In the genomic region with DNA sequence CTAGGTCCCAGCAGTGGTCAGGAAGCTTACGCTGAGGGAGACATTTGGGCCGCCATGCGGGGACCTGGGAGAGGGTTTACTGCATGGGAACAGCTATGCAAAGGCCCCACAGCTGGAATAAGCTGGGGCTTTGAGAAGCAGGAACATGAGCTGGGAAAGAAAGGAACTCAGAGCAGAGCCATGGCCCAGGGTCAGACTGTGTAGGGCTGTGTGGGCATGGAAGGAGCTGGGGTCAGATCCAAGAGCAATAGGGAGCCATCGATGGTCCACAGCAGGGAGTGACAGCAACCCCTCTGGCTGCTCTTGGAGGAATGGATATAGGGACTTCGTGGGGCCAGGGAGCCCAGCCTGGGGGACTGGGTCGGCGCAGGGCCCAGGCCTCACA, we compare ENCODE assay signal across 12 cellular contexts.
A peak's percentile ranks its signal among the peaks of the same experiment; 100 is the strongest.
DNase-seq lines count a peak whose midpoint lies in the region; ATAC-seq and TF ChIP-seq lines count a peak whose summit lies in the region.
"Had no signal": no experiment of that assay in that cellular context is flagged by ENCODE, and none has a peak within 500 bp of the region (broad histone marks: within the 10 kb centered on the region; RNA-seq: fewer than 3 reads in every experiment).

No MANE protein-coding gene starts in this region.

- H3K4me3 Mint-ChIP-seq in naive thymus-derived CD4-positive, alpha-beta T cell, result peak overlapping the region in 8 of 10 donors; percentile 59 to 86 (median 81)
- H3K4me3 Mint-ChIP-seq: mesothelial cell of epicardium had no signal

- H3K36me3 Mint-ChIP-seq in naive thymus-derived CD4-positive, alpha-beta T cell, result no peaks in the 10 kb centered on the region
- H3K36me3 Mint-ChIP-seq: activated CD4-positive, alpha-beta memory T cell treated with anti-CD3 and anti-CD28 coated beads for 36 hours; mesothelial cell of epicardium had no signal

- H3K9me3 ChIP-seq in left ventricle myocardium inferior (replicated peaks), result no peaks in the 10 kb centered on the region
- H3K9me3 ChIP-seq in WERI-Rb-1 (ENCODE audit: severe bottlenecking), result no peaks in the 10 kb centered on the region
- H3K9me3 ChIP-seq in naive thymus-derived CD4-positive, alpha-beta T cell (ENCODE audit: control insufficient read depth in 2 of 3, low read length in 3 of 3), result no peaks in the 10 kb centered on the region
- H3K9me3 ChIP-seq in tibial nerve, result no peaks in the 10 kb centered on the region

- no peak for ATAC-seq in naive thymus-derived CD4-positive, alpha-beta T cell

- WGBS in tibial nerve, 2 donors, result 87 to 94% methylated on average over 7 of the region's 7 CpGs

- intact Hi-C loops in cardiac septum (cut with DNase I) (loop anchor here (10.0 kb wide), 1 partner anchor 719 kb away; the partner anchor contains the start of gene MMP17), left ventricle myocardium inferior (cut with micrococcal nuclease) (no loop called here)
- intact Hi-C loops in naive thymus-derived CD4-positive, alpha-beta T cell (cut with micrococcal nuclease), result loop anchor here (2.0 to 10.0 kb wide), 2 partner anchors 725 to 899 kb away; no protein-coding TSS in a partner anchor

- CTCF ChIA-PET in naive thymus-derived CD4-positive, alpha-beta T cell (lab: Charles Lee), result interaction anchor here (0.7 to 3.4 kb wide), 4 partner anchors 12 to 29 kb away, joined by 3 to 23 read pairs (median 8); no protein-coding TSS in a partner anchor

- peaks cover 7 to 19% (median 17%) of the 10 kb centered on the region in 7 donors for H3K4me1 Mint-ChIP-seq in naive thymus-derived CD4-positive, alpha-beta T cell
- H3K4me1 Mint-ChIP-seq: mesothelial cell of epicardium had no signal

- H3K4me1 ChIP-seq in left ventricle myocardium inferior (peaks cover 13% of the 10 kb centered on the region), tibial nerve (peaks cover 0 to 44% (median 12%) of the 10 kb centered on the region in 4 donors)
- H3K4me1 ChIP-seq in naive thymus-derived CD4-positive, alpha-beta T cell (ENCODE audit: control insufficient read depth in 2 of 2, insufficient read depth in 2 of 2, low read length in 2 of 2), result peaks cover 0 to 18% of the 10 kb centered on the region in 2 donors

- peaks cover 0 to 10% (median 0%) of the 10 kb centered on the region in 11 donors for H3K9me3 Mint-ChIP-seq in naive thymus-derived CD4-positive, alpha-beta T cell

- H3K4me3 ChIP-seq in left ventricle myocardium inferior, result no peak overlapping the region
- H3K4me3 ChIP-seq in WERI-Rb-1 (ENCODE audit: low read depth, low read length), result no peak overlapping the region
- peak overlapping the region; percentile 25 for H3K4me3 ChIP-seq in naive thymus-derived CD4-positive, alpha-beta T cell (ENCODE audit: low read length)
- no peak overlapping the region for H3K4me3 ChIP-seq in tibial nerve
- H3K4me3 ChIP-seq: GM23248 had no signal

- peak; percentile 20 for DNase-seq in cardiac septum (ENCODE audit: low spot score)
- no peak for DNase-seq in left ventricle myocardium inferior
- DNase-seq in WERI-Rb-1, result no peak
- peak in 1 of 9 donors; percentile 8 for DNase-seq in naive thymus-derived CD4-positive, alpha-beta T cell
- no peak for DNase-seq in tibial nerve (ENCODE audit: low spot score in 2 of 2)
- DNase-seq in putamen (ENCODE audit: low spot score), result no peak
- DNase-seq in amygdala (lab: John Stamatoyannopoulos, UW), result no peak
- no peak for DNase-seq in GM13977 (ENCODE audit: low spot score)

- peak overlapping the region in 2 of 9 donors; percentile 54 to 87 for H3K27ac Mint-ChIP-seq in naive thymus-derived CD4-positive, alpha-beta T cell
- H3K27ac Mint-ChIP-seq: mesothelial cell of epicardium had no signal

- in situ Hi-C loops in GM13977 (cut with MboI; ENCODE audit: low pct_unique_long_range_greater_than_20kb, low sequenced_read_pairs, unreplicated experiment), result no loop called here

- TF ChIP-seq EP300 in tibial nerve (IDR thresholded peaks at IDR 0.05), result no peak

- no peak for TF ChIP-seq POLR2A in tibial nerve (IDR thresholded peaks at IDR 0.05)

- POLR2A ChIA-PET in naive thymus-derived CD4-positive, alpha-beta T cell (lab: Charles Lee), result no interaction called here

- H3K27me3 Mint-ChIP-seq in naive thymus-derived CD4-positive, alpha-beta T cell, result peaks cover 0 to 7% (median 0%) of the 10 kb centered on the region in 5 donors

- TF ChIP-seq CTCF in left ventricle myocardium inferior (IDR thresholded peaks at IDR 0.05; ENCODE audit: borderline replicate concordance) (no peak), WERI-Rb-1 (IDR thresholded peaks at IDR 0.05; ENCODE audit: low read depth, low read length) (no peak), tibial nerve (IDR thresholded peaks at IDR 0.05) (no peak), GM13977 (IDR thresholded peaks at IDR 0.05; ENCODE audit: extremely low read depth, insufficient read depth, missing control alignments) (no peak)

- H3K27me3 ChIP-seq in left ventricle myocardium inferior (ENCODE audit: low read depth) (no peaks in the 10 kb centered on the region), WERI-Rb-1 (ENCODE audit: insufficient read depth, low read depth, severe bottlenecking) (no peaks in the 10 kb centered on the region), tibial nerve (no peaks in the 10 kb centered on the region)
- H3K27me3 ChIP-seq in naive thymus-derived CD4-positive, alpha-beta T cell (ENCODE audit: control insufficient read depth in 2 of 2, insufficient read depth in 2 of 2, low read length in 2 of 2), result no peaks in the 10 kb centered on the region

- H3K27ac ChIP-seq in left ventricle myocardium inferior (replicated peaks) (no peak overlapping the region), WERI-Rb-1 (peak overlapping the region; percentile 60), tibial nerve (peak overlapping the region; percentile 29 to 84 (median 61))
- no peak overlapping the region for H3K27ac ChIP-seq in naive thymus-derived CD4-positive, alpha-beta T cell (ENCODE audit: low read depth, low read length)
- H3K27ac ChIP-seq: GM23248, RWPE1 had no signal

- H3K36me3 ChIP-seq in left ventricle myocardium inferior (peaks cover 19% of the 10 kb centered on the region), WERI-Rb-1 (no peaks in the 10 kb centered on the region), tibial nerve (peaks cover 0 to 12% (median 0%) of the 10 kb centered on the region in 3 donors)
- H3K36me3 ChIP-seq in naive thymus-derived CD4-positive, alpha-beta T cell (ENCODE audit: control insufficient read depth in 2 of 3, insufficient read depth in 3 of 3, low read length in 3 of 3), result no peaks in the 10 kb centered on the region

Comparison
In these comparisons a context has a peak if more than half of its experiments do, and no peak if none do; other contexts are left out.
1. H3K27ac ChIP-seq: peak in WERI-Rb-1 (single experiment) and tibial nerve (4 of 4); none in left ventricle myocardium inferior (single experiment) and naive thymus-derived CD4-positive, alpha-beta T cell (single experiment).